In genomic region chr6:11232177-11232967, GRCh38 we compare ENCODE assay signal across 8 cellular contexts. TPM values are rescaled to one million over a fixed set of nuclear protein-coding genes. Genes with fewer than 3 reads are reported as not detected.
DNase-seq lines count a peak whose midpoint lies in the region; ATAC-seq and TF ChIP-seq lines count a peak whose summit lies in the region.

TSS of gene NEDD9 (minus strand) at chr6:11232668. CDS start at chr6:11232515, 153 bp downstream.

- peaks cover 25% of the 10 kb centered on the region for H3K4me1 ChIP-seq in DOHH2 (ENCODE audit: control insufficient read depth, low read length)
- H3K4me1 ChIP-seq in GM23338 (ENCODE audit: insufficient read depth) = peaks cover 51% of the 10 kb centered on the region
- no peaks in the 10 kb centered on the region for H3K4me1 ChIP-seq in fibroblast of lung (ENCODE audit: control insufficient read depth, extremely low read depth, insufficient read depth, low read length)
- H3K4me1 ChIP-seq in naive thymus-derived CD4-positive, alpha-beta T cell (ENCODE audit: control insufficient read depth in 2 of 2, insufficient read depth in 2 of 2, low read length in 2 of 2) = peaks cover 20 to 26% of the 10 kb centered on the region in 2 donors

- peaks cover 7% of the 10 kb centered on the region; the same call in 1 of the 2 replicates for H3K27me3 ChIP-seq in DOHH2 (ENCODE audit: control insufficient read depth, low read length)
- no peaks in the 10 kb centered on the region for H3K27me3 ChIP-seq in GM23338 (ENCODE audit: insufficient read depth)
- H3K27me3 ChIP-seq in fibroblast of lung (ENCODE audit: control insufficient read depth, insufficient read depth, low read length) = no peaks in the 10 kb centered on the region
- H3K27me3 ChIP-seq in naive thymus-derived CD4-positive, alpha-beta T cell (ENCODE audit: control insufficient read depth in 2 of 2, insufficient read depth in 2 of 2, low read length in 2 of 2) = no peaks in the 10 kb centered on the region

- DNase-seq in GM23338 (ENCODE audit: low spot score) = peak; percentile 99
- DNase-seq in LHCN-M2 (ENCODE audit: low read depth) = peak; percentile 92
- peak; percentile 95 for DNase-seq in RPMI8226
- peak; percentile 83 to 89 for DNase-seq in activated T-helper 1 cell treated with anti-CD3 and anti-CD28 coated beads, Interleukin-2, amount 50 U/mL, for 16 hours (ENCODE audit: low read depth in 1 of 2, low spot score in 1 of 2)
- peak; percentile 92 to 99 for DNase-seq in fibroblast of lung (ENCODE audit: low read depth in 2 of 2)
- DNase-seq in naive thymus-derived CD4-positive, alpha-beta T cell = peak; percentile 76 to 97 (median 90)
- DNase-seq in stimulated activated naive B cell treated with anti-CD40 and anti-IgM and Interleukin-4, amounts not matched to agents 10 μg/mL and 1 μg/mL and 100 μg/mL, for 72 hours = peak; percentile 86

- POLR2A ChIA-PET in naive thymus-derived CD4-positive, alpha-beta T cell (lab: Charles Lee) = interaction anchor here (0.6 to 1.0 kb wide), 2 partner anchors 26 to 537 kb away, joined by 4 to 7 read pairs; no protein-coding TSS in a partner anchor

- no peaks in the 10 kb centered on the region for H3K9me2 ChIP-seq in DOHH2 (replicated peaks; ENCODE audit: control insufficient read depth, low read length)
- H3K9me2 ChIP-seq in GM23338 (ENCODE audit: insufficient read depth) = no peaks in the 10 kb centered on the region

- H3K36me3 Mint-ChIP-seq in GM23338 (ENCODE audit: low read depth) = no peaks in the 10 kb centered on the region
- H3K36me3 Mint-ChIP-seq in naive thymus-derived CD4-positive, alpha-beta T cell = peaks cover 0 to 26% (median 4%) of the 10 kb centered on the region in 5 donors
- H3K36me3 Mint-ChIP-seq in stimulated activated naive B cell treated with anti-CD40 and anti-IgM and Interleukin-4, amounts not matched to agents 10 μg/mL and 1 μg/mL and 100 μg/mL, for 72 hours = peaks cover 2 to 12% of the 10 kb centered on the region in 2 donors

- H3K4me3 ChIP-seq in DOHH2 (ENCODE audit: low read length) (peak within 1 kb of the TSS; percentile 84), GM23338 (peak within 1 kb of the TSS; percentile 57), fibroblast of lung (replicated peaks in 1 of 4; ENCODE audit: control extremely low read depth in 1 of 4, insufficient read depth in 1 of 4, low read depth in 3 of 4, low read length in 4 of 4) (peak within 1 kb of the TSS; percentile 81 to 94 (median 86))
- H3K4me3 ChIP-seq in naive thymus-derived CD4-positive, alpha-beta T cell (ENCODE audit: low read length) = peak within 1 kb of the TSS; percentile 69

- peak within 1 kb of the TSS; percentile 88 for H3K4me3 Mint-ChIP-seq in GM23338
- H3K4me3 Mint-ChIP-seq in naive thymus-derived CD4-positive, alpha-beta T cell = peak within 1 kb of the TSS; percentile 86 to 98 (median 94)
- peak within 1 kb of the TSS; percentile 84 to 89 for H3K4me3 Mint-ChIP-seq in stimulated activated naive B cell treated with anti-CD40 and anti-IgM and Interleukin-4, amounts not matched to agents 10 μg/mL and 1 μg/mL and 100 μg/mL, for 72 hours

- ATAC-seq in GM23338 = peak; percentile 97
- peak; percentile 97 for ATAC-seq in naive thymus-derived CD4-positive, alpha-beta T cell
- peak; percentile 98 to 99 for ATAC-seq in stimulated activated naive B cell treated with anti-CD40 and anti-IgM and Interleukin-4, amounts not matched to agents 10 μg/mL and 1 μg/mL and 100 μg/mL, for 72 hours (replicated peaks)

- H3K9me3 ChIP-seq in DOHH2 (ENCODE audit: control insufficient read depth, insufficient read depth, low read length) (no peaks in the 10 kb centered on the region), fibroblast of lung (ENCODE audit: control insufficient read depth, insufficient read depth, low read depth, low read length) (no peaks in the 10 kb centered on the region)
- no peaks in the 10 kb centered on the region for H3K9me3 ChIP-seq in naive thymus-derived CD4-positive, alpha-beta T cell (ENCODE audit: control insufficient read depth in 2 of 3, low read length in 3 of 3)

- peaks cover 54% of the 10 kb centered on the region for H3K4me1 Mint-ChIP-seq in GM23338
- H3K4me1 Mint-ChIP-seq in naive thymus-derived CD4-positive, alpha-beta T cell = peaks cover 32 to 78% (median 47%) of the 10 kb centered on the region in 7 donors
- peaks cover 38 to 55% of the 10 kb centered on the region in 2 donors for H3K4me1 Mint-ChIP-seq in stimulated activated naive B cell treated with anti-CD40 and anti-IgM and Interleukin-4, amounts not matched to agents 10 μg/mL and 1 μg/mL and 100 μg/mL, for 72 hours

- H3K9ac ChIP-seq in fibroblast of lung (ENCODE audit: insufficient read depth, low read length) = peak within 1 kb of the TSS; percentile 81

- H3K9me3 Mint-ChIP-seq in GM23338 = no peaks in the 10 kb centered on the region
- H3K9me3 Mint-ChIP-seq in naive thymus-derived CD4-positive, alpha-beta T cell = peaks cover 0 to 3% (median 0%) of the 10 kb centered on the region in 11 donors
- H3K9me3 Mint-ChIP-seq in stimulated activated naive B cell treated with anti-CD40 and anti-IgM and Interleukin-4, amounts not matched to agents 10 μg/mL and 1 μg/mL and 100 μg/mL, for 72 hours = peaks cover 0 to 6% of the 10 kb centered on the region in 2 donors

- H3K27ac ChIP-seq in DOHH2 (ENCODE audit: low read depth, low read length) = 0 out of 2 replicates have a peak within 1 kb of the TSS, but pooled peaks have one; percentile 6
- no peak within 1 kb of the TSS for H3K27ac ChIP-seq in GM23338 (ENCODE audit: low read depth)
- H3K27ac ChIP-seq in fibroblast of lung (ENCODE audit: insufficient read depth, low read length) = peak within 1 kb of the TSS; percentile 90
- H3K27ac ChIP-seq in naive thymus-derived CD4-positive, alpha-beta T cell (ENCODE audit: low read depth, low read length) = peak within 1 kb of the TSS; percentile 76

- H3K79me2 ChIP-seq in DOHH2 (ENCODE audit: control insufficient read depth, low read length) (no peaks in the 10 kb centered on the region), GM23338 (replicated peaks; ENCODE audit: insufficient read depth) (peaks cover 28% of the 10 kb centered on the region), fibroblast of lung (ENCODE audit: control insufficient read depth, insufficient read depth, low read length) (peaks cover 49% of the 10 kb centered on the region)

- peak within 1 kb of the TSS; percentile 96 for H3K27ac Mint-ChIP-seq in GM23338
- H3K27ac Mint-ChIP-seq in naive thymus-derived CD4-positive, alpha-beta T cell = peak within 1 kb of the TSS; percentile 88 to 99 (median 98)
- H3K27ac Mint-ChIP-seq in stimulated activated naive B cell treated with anti-CD40 and anti-IgM and Interleukin-4, amounts not matched to agents 10 μg/mL and 1 μg/mL and 100 μg/mL, for 72 hours = peak within 1 kb of the TSS; percentile 89

- H3K27me3 Mint-ChIP-seq in GM23338 (ENCODE audit: insufficient read depth, low read depth, poor library complexity) = peaks cover 8% of the 10 kb centered on the region
- H3K27me3 Mint-ChIP-seq in naive thymus-derived CD4-positive, alpha-beta T cell = no peaks in the 10 kb centered on the region
- H3K27me3 Mint-ChIP-seq in stimulated activated naive B cell treated with anti-CD40 and anti-IgM and Interleukin-4, amounts not matched to agents 10 μg/mL and 1 μg/mL and 100 μg/mL, for 72 hours = no peaks in the 10 kb centered on the region

- TF ChIP-seq CTCF in DOHH2 (IDR thresholded peaks at IDR 0.05; ENCODE audit: low read depth, low read length, poor library complexity, severe bottlenecking) (peak; percentile 20), GM23338 (conservative IDR thresholded peaks at IDR 0.05; ENCODE audit: low read depth in 2 of 2) (peak in 1 of 2 experiments; percentile 21; a peak in 1 of 4 replicates), fibroblast of lung (conservative IDR thresholded peaks at IDR 0.05 in 1 of 2, IDR thresholded peaks at IDR 0.05 in 1 of 2; ENCODE audit: low read depth in 1 of 2, low read length in 2 of 2) (no peak)

- H3K36me3 ChIP-seq in DOHH2 (ENCODE audit: control insufficient read depth, low read length) (no peaks in the 10 kb centered on the region), GM23338 (ENCODE audit: insufficient read depth) (no peaks in the 10 kb centered on the region), fibroblast of lung (ENCODE audit: control insufficient read depth, insufficient read depth, low read length) (no peaks in the 10 kb centered on the region)
- H3K36me3 ChIP-seq in naive thymus-derived CD4-positive, alpha-beta T cell (ENCODE audit: control insufficient read depth in 2 of 3, insufficient read depth in 3 of 3, low read length in 3 of 3) = no peaks in the 10 kb centered on the region

- intact Hi-C loops in naive thymus-derived CD4-positive, alpha-beta T cell (cut with micrococcal nuclease) = loop anchor here (1.0 to 10.0 kb wide), 19 partner anchors 8 to 779 kb away; partner anchors contain the start of genes SMIM13 (in 2 of the 2), C6orf52 (in 1 of the 2), PAK1IP1 (in 1 of the 2) and TMEM14B (in 1 of the 2)

- CTCF ChIA-PET in naive thymus-derived CD4-positive, alpha-beta T cell (lab: Charles Lee) = no interaction called here

- H3F3A ChIP-seq in DOHH2 (ENCODE audit: control insufficient read depth, insufficient read depth) (no peaks in the 10 kb centered on the region), GM23338 (replicated peaks; ENCODE audit: low read depth) (no peaks in the 10 kb centered on the region)

- H4K20me1 ChIP-seq in DOHH2 (ENCODE audit: control insufficient read depth, insufficient read depth, low read depth, low read length) (no peaks in the 10 kb centered on the region), GM23338 (replicated peaks; ENCODE audit: insufficient read depth) (no peaks in the 10 kb centered on the region), fibroblast of lung (ENCODE audit: control insufficient read depth, extremely low read depth, insufficient read depth, low read length) (no peaks in the 10 kb centered on the region)

- H3K4me2 ChIP-seq in DOHH2 (ENCODE audit: low read length) = peak within 1 kb of the TSS; percentile 95
- peak within 1 kb of the TSS; percentile 74 for H3K4me2 ChIP-seq in GM23338
- H3K4me2 ChIP-seq in fibroblast of lung (ENCODE audit: extremely low read depth, insufficient read depth, low read length) = peak within 1 kb of the TSS; percentile 83

- H2AFZ ChIP-seq in GM23338 = peak within 1 kb of the TSS; percentile 1
- peak within 1 kb of the TSS; percentile 64 for H2AFZ ChIP-seq in fibroblast of lung (ENCODE audit: low read length)

TF ChIP-seq in GM23338, 12 proteins besides CTCF, POLR2A, EP300 and RAD21:
- TF ChIP-seq ZNF114 (CRISPR knock-in tag; IDR thresholded peaks at IDR 0.05) = no peak
- peak; percentile 81 for TF ChIP-seq POLR2AphosphoS5 (IDR thresholded peaks at IDR 0.05; ENCODE audit: low read depth)

RNA-seq across cellular contexts. Expression of gene NEDD9, which starts in this region (rescaled TPM):
- total RNA-seq in GM23338 (2014; rRNA removed; shearing (Covaris generic)) = 13.0 and 17.4 TPM in 2 replicates
- polyA plus RNA-seq in GM23338 (2016; fragmentation: Nextera tagmentation; extraction: Ambion mirVana) (4.4 and 5.6 TPM in 2 replicates), fibroblast of lung (35.2 and 41.9 TPM in 2 replicates)
- total RNA-seq in LHCN-M2 (2014; rRNA removed) (6.3 and 10.6 TPM in 2 replicates), fibroblast of lung (13.6 and 33.7 TPM in 2 replicates)
- polyA plus RNA-seq in LHCN-M2 (2012) = 25.4 TPM
- 25.1 and 26.5 TPM in 2 replicates for polyA plus RNA-seq in fibroblast of lung (2012)
- 75.8 and 84.0 TPM in 2 replicates for polyA minus RNA-seq in fibroblast of lung (ENCODE audit: low replicate concordance)
- total RNA-seq in naive thymus-derived CD4-positive, alpha-beta T cell = 10 to 100 TPM; 29.4 to 62.9 (median 40.2) TPM
- polyA plus RNA-seq in naive thymus-derived CD4-positive, alpha-beta T cell = 10 to 100 TPM; 14.2 to 30.7 TPM
